8 cellular contexts compared by ENCODE assay signal in genomic region chr1:51616903-51617708, GRCh38. TPM values are rescaled to one million over a fixed set of nuclear protein-coding genes. Genes with fewer than 3 reads are reported as not detected.
DNase-seq lines count a peak whose midpoint lies in the region; ATAC-seq and TF ChIP-seq lines count a peak whose summit lies in the region.

Gene OSBPL9 (plus strand): TSS chr1:51617092. CDS start chr1:51617111, 19 bp downstream.

- H3K9ac ChIP-seq in smooth muscle cell (ENCODE audit: low read depth) = peak within 1 kb of the TSS; percentile 96

- peaks cover 43% of the 10 kb centered on the region for H3K79me2 ChIP-seq in ACC112 (ENCODE audit: control insufficient read depth, insufficient read depth, low read length, unreplicated experiment)
- H3K79me2 ChIP-seq in smooth muscle cell (ENCODE audit: low read depth) = peaks cover 43% of the 10 kb centered on the region

- H3K36me3 ChIP-seq in ACC112 (ENCODE audit: insufficient read depth, low read length) (no peaks in the 10 kb centered on the region), WERI-Rb-1 (no peaks in the 10 kb centered on the region; the same call in 1 of the 2 replicates), breast epithelium (no peaks in the 10 kb centered on the region), smooth muscle cell (ENCODE audit: low read depth) (no peaks in the 10 kb centered on the region)

- ATAC-seq in GM18870 (IDR thresholded peaks at IDR 0.05; ENCODE audit: unreplicated experiment) (peak; percentile 80), HG03139 (IDR thresholded peaks at IDR 0.05; ENCODE audit: unreplicated experiment) (peak; percentile 90)

- H3K4me2 ChIP-seq in smooth muscle cell = peak within 1 kb of the TSS; percentile 95

- intact Hi-C loops in breast epithelium (cut with DNase I; ENCODE audit: low total_unique reads) = no loop called here

- H2AFZ ChIP-seq in ACC112 (ENCODE audit: low read length, unreplicated experiment) = peak within 1 kb of the TSS; percentile 92
- peak within 1 kb of the TSS; percentile 98 for H2AFZ ChIP-seq in smooth muscle cell (ENCODE audit: low read depth)

- 1% methylated on average over 45 of the region's 45 CpGs for WGBS in smooth muscle cell (ENCODE audit: low lambda C conversion rate)

- TF ChIP-seq CTCF in WERI-Rb-1 (IDR thresholded peaks at IDR 0.05; ENCODE audit: low read depth, low read length) = no peak
- TF ChIP-seq CTCF in breast epithelium (IDR thresholded peaks at IDR 0.05) = no peak
- no peak for TF ChIP-seq CTCF in smooth muscle cell (IDR thresholded peaks at IDR 0.05; ENCODE audit: borderline replicate concordance, insufficient read depth, poor library complexity, severe bottlenecking)

- peak within 1 kb of the TSS; percentile 99 for H3K4me3 ChIP-seq in ACC112 (ENCODE audit: low read depth, low read length)
- H3K4me3 ChIP-seq in WERI-Rb-1 (ENCODE audit: low read depth, low read length) = peak within 1 kb of the TSS; percentile 52
- peak within 1 kb of the TSS; percentile 78 to 83 (median 83) for H3K4me3 ChIP-seq in breast epithelium
- peak within 1 kb of the TSS; percentile 92 for H3K4me3 ChIP-seq in smooth muscle cell

- H3K9me3 ChIP-seq in WERI-Rb-1 (ENCODE audit: severe bottlenecking) (no peaks in the 10 kb centered on the region), breast epithelium (no peaks in the 10 kb centered on the region), smooth muscle cell (replicated peaks; ENCODE audit: low read depth) (no peaks in the 10 kb centered on the region)

- no peaks in the 10 kb centered on the region for H3F3A ChIP-seq in smooth muscle cell (ENCODE audit: low read depth)

- H3K27ac ChIP-seq in ACC112 (ENCODE audit: low read depth, low read length) = peak within 1 kb of the TSS; percentile 76
- peak within 1 kb of the TSS; percentile 90 for H3K27ac ChIP-seq in WERI-Rb-1
- H3K27ac ChIP-seq in breast epithelium = peak within 1 kb of the TSS; percentile 94
- peak within 1 kb of the TSS; percentile 91 for H3K27ac ChIP-seq in smooth muscle cell (ENCODE audit: low read depth)

- H4K20me1 ChIP-seq in smooth muscle cell (ENCODE audit: low read depth) = peaks cover 9% of the 10 kb centered on the region

- peaks cover 28% of the 10 kb centered on the region for H3K4me1 ChIP-seq in ACC112 (ENCODE audit: control insufficient read depth, insufficient read depth, low read length, unreplicated experiment)
- H3K4me1 ChIP-seq in breast epithelium = peaks cover 3 to 17% of the 10 kb centered on the region in 2 donors
- peaks cover 10% of the 10 kb centered on the region for H3K4me1 ChIP-seq in smooth muscle cell (ENCODE audit: low read depth)

- TF ChIP-seq POLR2A in breast epithelium (IDR thresholded peaks at IDR 0.05) = peak; percentile 73

- H3K27me3 ChIP-seq in ACC112 (ENCODE audit: insufficient read depth, low read length) (no peaks in the 10 kb centered on the region), WERI-Rb-1 (ENCODE audit: insufficient read depth, low read depth, severe bottlenecking) (no peaks in the 10 kb centered on the region), breast epithelium (no peaks in the 10 kb centered on the region), smooth muscle cell (ENCODE audit: low read depth) (no peaks in the 10 kb centered on the region)

- peak; percentile 94 for DNase-seq in NCI-H2227 (lab: John Stamatoyannopoulos, UW; ENCODE audit: unreplicated experiment)
- DNase-seq in WERI-Rb-1 = peak; percentile 85
- peak; percentile 91 to 92 for DNase-seq in breast epithelium (ENCODE audit: low spot score in 2 of 2)
- DNase-seq in iPS-NIHi7 (ENCODE audit: extremely low spot score) = peak; percentile 94
- DNase-seq in smooth muscle cell (lab: John Stamatoyannopoulos, UW; ENCODE audit: unreplicated experiment) = peak; percentile 82

RNA-seq across cellular contexts. Expression of gene OSBPL9, which starts in this region (rescaled TPM):
- total RNA-seq in breast epithelium (100 to 1,000 TPM; 107 to 213 (median 136) TPM), smooth muscle cell (112 and 117 TPM in 2 replicates)
- polyA plus RNA-seq in smooth muscle cell = 64.4 and 66.7 TPM in 2 replicates

Comparison
In these comparisons a context has a peak if more than half of its experiments do, and no peak if none do; other contexts are left out.
1. Peak in every context shown above with its lines: DNase-seq, ATAC-seq, H3K4me3 ChIP-seq and H3K27ac ChIP-seq.